ENCODE assay signal across 16 cellular contexts in the genomic region with DNA sequence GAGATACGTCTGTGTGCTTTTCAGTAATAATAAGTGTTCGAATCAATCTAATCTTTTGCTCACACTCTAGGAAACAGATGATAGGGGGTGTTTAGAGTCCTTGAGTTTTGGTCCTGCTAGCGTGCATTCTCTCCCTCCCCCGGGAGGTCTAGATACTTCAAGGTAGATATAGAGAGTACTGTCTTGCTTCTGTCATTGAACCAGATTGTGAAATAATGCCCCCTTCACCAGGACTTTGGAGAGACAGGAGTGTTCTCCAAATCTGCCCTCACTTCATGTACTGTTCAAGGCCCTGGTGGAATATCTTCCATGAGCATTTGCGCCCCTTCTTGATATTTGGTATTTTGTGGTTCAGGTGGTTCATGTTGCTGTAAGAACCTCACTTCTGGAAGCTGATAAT. TPM values are rescaled to one million over a fixed set of nuclear protein-coding genes. Genes with fewer than 3 reads are reported as not detected.
DNase-seq lines count a peak whose midpoint lies in the region; ATAC-seq, FAIRE-seq and TF ChIP-seq lines count a peak whose summit lies in the region.
"Had no signal": no experiment of that assay in that cellular context is flagged by ENCODE, and none has a peak within 500 bp of the region (broad histone marks: within the 10 kb centered on the region; RNA-seq: fewer than 3 reads in every experiment).

No MANE protein-coding gene starts in this region.

- peaks cover 6% of the 10 kb centered on the region; the same call in 1 of the 2 replicates for H3K36me3 ChIP-seq in IMR-90 (ENCODE audit: control insufficient read depth, insufficient read depth, low read length)
- peaks cover 4 to 11% of the 10 kb centered on the region in 2 experiments; a peak in 2 of 4 replicates for H3K36me3 ChIP-seq in GM12878 (ENCODE audit: control insufficient read depth in 2 of 2, insufficient read depth in 2 of 2, low read length in 1 of 2)
- no peaks in the 10 kb centered on the region for H3K36me3 ChIP-seq in neutrophil

- no peak overlapping the region for H4K5ac ChIP-seq in IMR-90 (ENCODE audit: low read depth, low read length)

- no peak overlapping the region for H3K4me2 ChIP-seq in IMR-90 (ENCODE audit: low read depth, low read length)
- peak overlapping the region; percentile 64; the same call in 1 of the 2 replicates for H3K4me2 ChIP-seq in GM12878 (ENCODE audit: control insufficient read depth, insufficient read depth)
- H3K4me2 ChIP-seq: A549 had no signal

- TF ChIP-seq RAD21 in IMR-90 (IDR thresholded peaks at IDR 0.05; ENCODE audit: low read length) (no peak), GM12878 (IDR thresholded peaks at IDR 0.05; ENCODE audit: insufficient read depth, low read depth, low read length) (no peak)

- no peak overlapping the region for H2AK9ac ChIP-seq in IMR-90 (replicated peaks; ENCODE audit: low read depth, low read length, poor library complexity)

- no peaks in the 10 kb centered on the region for H3K27me3 Mint-ChIP-seq in T-cell
- H3K27me3 Mint-ChIP-seq: CD4-positive, CD25-positive, alpha-beta regulatory T cell had no signal

- no peak overlapping the region for H3K14ac ChIP-seq in IMR-90 (replicated peaks; ENCODE audit: low read depth, low read length)

- peaks cover 87% of the 10 kb centered on the region for H3K79me2 ChIP-seq in GM12878 (ENCODE audit: control insufficient read depth, insufficient read depth, low read length)

- no peak overlapping the region for H2BK20ac ChIP-seq in IMR-90 (ENCODE audit: low read depth, low read length)

- BruUV-seq in IMR-90 (replicated peaks; lab: Mats Ljungman, UMichigan) = TSS peak; percentile 6
- no TSS peak for BruUV-seq in GM12878 (replicated peaks; lab: Mats Ljungman, UMichigan)

- no peak overlapping the region for H2BK5ac ChIP-seq in IMR-90 (ENCODE audit: low read depth, low read length, poor library complexity, severe bottlenecking)

- no peaks in the 10 kb centered on the region for H3K9me3 ChIP-seq in IMR-90 (ENCODE audit: control insufficient read depth, insufficient read depth, low read length)
- H3K9me3 ChIP-seq in GM12878 (replicated peaks; ENCODE audit: control insufficient read depth, insufficient read depth, low read length) = no peaks in the 10 kb centered on the region; the same call in 2 of the 3 replicates
- no peaks in the 10 kb centered on the region for H3K9me3 ChIP-seq in neutrophil
- H3K9me3 ChIP-seq: A549 had no signal

- H3K4ac ChIP-seq in IMR-90 (ENCODE audit: low read depth, low read length) = no peak overlapping the region

- RAD21 ChIA-PET in GM12878 (lab: Charles Lee; ENCODE audit: unreplicated experiment) = no interaction called here

- H3K4me1 ChIP-seq in IMR-90 (ENCODE audit: control insufficient read depth, insufficient read depth, low read length) (peaks cover 13% of the 10 kb centered on the region), GM12878 (ENCODE audit: control insufficient read depth, insufficient read depth, low read length) (peaks cover 34% of the 10 kb centered on the region), neutrophil (ENCODE audit: control insufficient read depth in 1 of 2, insufficient read depth in 1 of 2, low read depth in 1 of 2, low read length in 1 of 2) (peaks cover 5 to 24% of the 10 kb centered on the region in 2 experiments)
- H3K4me1 ChIP-seq: A549 had no signal

- peaks cover 69 to 74% (median 73%) of the 10 kb centered on the region in 3 donors for H3K4me1 Mint-ChIP-seq in T-cell

- H4K20me1 ChIP-seq in IMR-90 (ENCODE audit: insufficient read depth, low read length) (peaks cover 83% of the 10 kb centered on the region), GM12878 (ENCODE audit: control insufficient read depth, insufficient read depth) (no peaks in the 10 kb centered on the region; the same call in 1 of the 2 replicates)

- TF ChIP-seq EP300 in GM12878 (IDR thresholded peaks at IDR 0.05; ENCODE audit: borderline replicate concordance in 1 of 2, control insufficient read depth in 1 of 2, low read depth in 2 of 2, low read length in 2 of 2) = no peak

- H3K27ac ChIP-seq in IMR-90 (ENCODE audit: insufficient read depth, low read length) = no peak overlapping the region
- peak overlapping the region; percentile 24; the same call in 1 of the 2 replicates for H3K27ac ChIP-seq in GM12878 (ENCODE audit: control insufficient read depth, insufficient read depth)
- H3K27ac ChIP-seq in neutrophil = peak overlapping the region; percentile 24
- H3K27ac ChIP-seq: A549; BLaER1 treated with 17β-estradiol and CSF1 and Interleukin-3, amounts not matched to agents 10 nM and 100 nM; GM23248 had no signal

- H3K4me3 ChIP-seq in IMR-90 (ENCODE audit: insufficient read depth, low read depth, low read length) (no peak overlapping the region), GM12878 (no peak overlapping the region), neutrophil (ENCODE audit: low read depth in 1 of 2, low read length in 1 of 2) (no peak overlapping the region)
- H3K4me3 ChIP-seq: A549; BLaER1 treated with 17β-estradiol and CSF1 and Interleukin-3, amounts not matched to agents 10 nM and 100 nM; GM23248 had no signal

- in situ Hi-C loops in IMR-90 (cut with MboI; ENCODE audit: low sequenced_read_pairs) = no loop called here
- in situ Hi-C loops in GM12878 (cut with MboI) = no loop called here

- H4K8ac ChIP-seq in IMR-90 (ENCODE audit: low read depth in 2 of 2, low read length in 2 of 2) = no peak overlapping the region

- dilution Hi-C loops in IMR-90 (cut with HindIII; ENCODE audit: low sequenced_read_pairs, unreplicated experiment) = no loop called here

- FAIRE-seq in GM12878 (lab: Jason Lieb, UNC) = no peak
- FAIRE-seq in D721Med (lab: Jason Lieb, UNC) = no peak
- FAIRE-seq: A549, H54 had no signal

- no peak for TF ChIP-seq CTCF in IMR-90 (conservative IDR thresholded peaks at IDR 0.05; ENCODE audit: low read depth, low read length)
- TF ChIP-seq CTCF in GM12878 (IDR thresholded peaks at IDR 0.05 in 2 of 3, conservative IDR thresholded peaks at IDR 0.05 in 1 of 3; ENCODE audit: control insufficient read depth in 2 of 3, extremely low read depth in 1 of 3, insufficient read depth in 1 of 3, low read depth in 3 of 3, low read length in 3 of 3) = no peak
- TF ChIP-seq CTCF in neutrophil (IDR thresholded peaks at IDR 0.05) = no peak
- no peak for TF ChIP-seq CTCF in D721Med (IDR thresholded peaks at IDR 0.05; ENCODE audit: insufficient read depth, missing control alignments)

- no peak overlapping the region for H3K23ac ChIP-seq in IMR-90 (ENCODE audit: low read depth, low read length)

- no peak overlapping the region for H4K91ac ChIP-seq in IMR-90 (ENCODE audit: insufficient read depth, low read depth, low read length)

- POLR2A ChIA-PET in IMR-90 (lab: Charles Lee; ENCODE audit: unreplicated experiment) (no interaction called here), T-cell (lab: Charles Lee) (no interaction called here), GM12878 (lab: Charles Lee) (no interaction called here)

- no peak overlapping the region for H3K56ac ChIP-seq in IMR-90 (ENCODE audit: extremely low read depth, insufficient read depth, low read length)

- H2AK5ac ChIP-seq in IMR-90 (ENCODE audit: low read depth, low read length) = no peak overlapping the region

- H2BK15ac ChIP-seq in IMR-90 (ENCODE audit: low read depth, low read length) = no peak overlapping the region

- H3K79me1 ChIP-seq in IMR-90 (ENCODE audit: low read depth in 1 of 2, low read length in 2 of 2) = peaks cover 52 to 80% of the 10 kb centered on the region in 2 experiments

- no peak for TF ChIP-seq POLR2A in IMR-90 (IDR thresholded peaks at IDR 0.05; ENCODE audit: low read depth, low read length)
- no peak for TF ChIP-seq POLR2A in GM12878 (IDR thresholded peaks at IDR 0.05; ENCODE audit: low read depth, low read length)

- H2BK120ac ChIP-seq in IMR-90 (ENCODE audit: low read depth, low read length) = no peak overlapping the region

- DNase-seq in IMR-90 (no peak), T-cell (no peak), GM12878 (ENCODE audit: low read depth, low spot score) (no peak), D721Med (ENCODE audit: insufficient read length, low spot score) (no peak), GM19238 (ENCODE audit: insufficient read length, low spot score) (no peak)
- no peak for DNase-seq in stimulated activated CD4-positive, alpha-beta T cell treated with anti-CD3 and anti-CD28 coated beads, Interleukin-2, amount 100 ng/mL, for 24 hours
- DNase-seq: CD4-positive, CD25-positive, alpha-beta regulatory T cell; DND-41; GF-D8; GM23248; KG1 had no signal

- H3K9me3 Mint-ChIP-seq in T-cell = peaks cover 2 to 6% (median 3%) of the 10 kb centered on the region in 3 donors

- H2AFZ ChIP-seq in IMR-90 (replicated peaks; ENCODE audit: low read length, poor library complexity) (no peak overlapping the region), GM12878 (ENCODE audit: control insufficient read depth, low read depth, low read length) (no peak overlapping the region)
- H2AFZ ChIP-seq: GM23248 had no signal

- ATAC-seq in IMR-90 (ENCODE audit: low read depth) (no peak), T-cell (replicated peaks in 1 of 4) (no peak), GM12878 (no peak)
- ATAC-seq: A549, HCT116 had no signal

- peaks cover 19% of the 10 kb centered on the region for H3K36me3 Mint-ChIP-seq in T-cell

- CTCF ChIA-PET in IMR-90 (lab: Yijun Ruan, JAX) (no interaction called here), T-cell (lab: Charles Lee) (no interaction called here), GM12878 (lab: Yijun Ruan, JAX) (no interaction called here)

- no peak overlapping the region for H3K9ac ChIP-seq in IMR-90 (ENCODE audit: low read depth, low read length)
- H3K9ac ChIP-seq in GM12878 (ENCODE audit: control insufficient read depth, insufficient read depth, low read length) = no peak overlapping the region
- H3K9ac ChIP-seq: BLaER1 treated with 17β-estradiol and CSF1 and Interleukin-3, amounts not matched to agents 10 nM and 100 nM; GM23248 had no signal

- no peak overlapping the region for H3K18ac ChIP-seq in IMR-90 (ENCODE audit: low read depth, low read length)

- H3K9me1 ChIP-seq in IMR-90 (ENCODE audit: insufficient read depth, low read length) = peaks cover 15% of the 10 kb centered on the region

- peak overlapping the region; percentile 7 to 19 for H3K27ac Mint-ChIP-seq in T-cell

- SMC1A ChIA-PET in GM12878 (lab: Charles Lee; ENCODE audit: uncharacterized antibody, unreplicated experiment) = no interaction called here

- intact Hi-C loops in IMR-90 (cut with micrococcal nuclease) (no loop called here), GM12878 (cut with micrococcal nuclease; ENCODE audit: unreplicated experiment) (no loop called here)

- WGBS in IMR-90 (ENCODE audit: extremely low coverage in 2 of 2, insufficient read length in 1 of 2), 2 experiments = no CpG with 5 or more reads among the region's 5 CpGs
- 97% methylated on average over 5 of the region's 5 CpGs for WGBS in GM12878 (ENCODE audit: insufficient coverage, insufficient replicate concordance, low lambda C conversion rate, missing lambda C conversion rate)

- H3K4me3 Mint-ChIP-seq in T-cell = no peak overlapping the region
- H3K4me3 Mint-ChIP-seq: CD4-positive, CD25-positive, alpha-beta regulatory T cell had no signal

- H3K27me3 ChIP-seq in IMR-90 (ENCODE audit: control insufficient read depth, insufficient read depth, low read length) = no peaks in the 10 kb centered on the region
- H3K27me3 ChIP-seq in GM12878 (replicated peaks in 1 of 2; ENCODE audit: control insufficient read depth in 2 of 2, insufficient read depth in 2 of 2, low read length in 1 of 2) = no peaks in the 10 kb centered on the region
- H3K27me3 ChIP-seq in neutrophil = no peaks in the 10 kb centered on the region
- H3K27me3 ChIP-seq: BLaER1 treated with 17β-estradiol and CSF1 and Interleukin-3, amounts not matched to agents 10 nM and 100 nM had no signal

RNA-seq across cellular contexts. Expression of gene MGAT5, which starts 59.4 kb away (rescaled TPM):
- total RNA-seq in IMR-90 (2012; rRNA removed) = 47.8 and 59.9 TPM in 2 replicates
- 20.2 and 22.9 TPM in 2 replicates for polyA plus RNA-seq in IMR-90 (2012; rRNA removed)
- 16.0 and 23.2 TPM in 2 replicates for polyA plus RNA-seq in IMR-90 (2012; cell fraction: cytosol; rRNA removed)
- 7.9 and 19.2 TPM in 2 replicates for polyA plus RNA-seq in IMR-90 (2012; cell fraction: nucleus; rRNA removed; ENCODE audit: low replicate concordance)
- 10 to 100 TPM; 61.1 to 94.9 (median 81.8) TPM for total RNA-seq in T-cell
- 135 and 137 TPM in 2 replicates for total RNA-seq in GM12878 (2013; cell fraction: nucleolus; rRNA removed)
- total RNA-seq in GM12878 (2014; rRNA removed) = 54.3 and 54.6 TPM in 2 replicates
- total RNA-seq in GM12878 (2014; rRNA removed; fragmentation: Illumina TruSeq; extraction: Trizol) = 53.7 and 54.0 TPM in 2 replicates
- total RNA-seq in GM12878 (2021) = 104 and 109 TPM in 2 replicates
- 32.2 TPM for polyA plus RNA-seq in GM12878 (2011; ENCODE audit: low read depth)
- 30.1 and 31.5 TPM in 2 replicates for polyA plus RNA-seq in GM12878 (2011; rRNA removed)
- polyA plus RNA-seq in GM12878 (2011; cell fraction: cytosol; rRNA removed) = 34.4 and 35.9 TPM in 2 replicates
- polyA plus RNA-seq in GM12878 (2011; cell fraction: nucleus; rRNA removed) = 27.6 and 27.9 TPM in 2 replicates
- polyA plus RNA-seq in GM12878 (2012) = 33.0 and 39.4 TPM in 2 replicates
- polyA plus RNA-seq in GM12878 (2014; fragmentation: Illumina TruSeq; extraction: Trizol) = 55.3 and 58.4 TPM in 2 replicates
- 1 to 10 TPM; 9.1 to 9.8 TPM for polyA plus RNA-seq in GM12878 (2014; fragmentation: Nextera tagmentation; extraction: Ambion mirVana)
- polyA plus RNA-seq in GM12878 (2014; rRNA removed) = 40.2 and 40.9 TPM in 2 replicates
- 1 to 10 TPM; 4.9 to 6.3 TPM for polyA plus RNA-seq in GM12878 (2016; fragmentation: Nextera tagmentation; extraction: Ambion mirVana)
- polyA minus RNA-seq in GM12878 (2011; rRNA and poly(A)+ RNA removed) = 126 and 130 TPM in 2 replicates
- polyA minus RNA-seq in GM12878 (2011; cell fraction: cytosol; rRNA and poly(A)+ RNA removed) = 31.1 and 35.7 TPM in 2 replicates
- 117 and 129 TPM in 2 replicates for polyA minus RNA-seq in GM12878 (2011; cell fraction: nucleus; rRNA and poly(A)+ RNA removed)
